In the genomic region with DNA sequence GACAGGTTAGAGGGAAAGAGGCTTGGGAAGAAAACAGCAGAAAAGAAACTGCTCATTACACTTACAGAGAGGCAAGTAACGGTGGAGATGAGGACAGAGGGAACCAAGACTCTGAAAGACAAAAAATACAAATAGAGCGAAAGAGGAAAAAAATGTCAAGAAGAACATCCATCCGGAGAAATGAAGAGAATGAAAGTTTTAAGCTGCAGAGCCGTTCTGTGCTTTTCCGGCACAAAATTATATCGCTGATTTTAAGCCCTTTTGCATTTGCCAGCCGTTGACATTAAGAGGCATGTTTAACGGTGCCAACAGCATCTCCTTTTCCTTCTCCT, we compare ENCODE assay signal across 8 cellular contexts. TPM values are rescaled to one million over a fixed set of nuclear protein-coding genes. Genes with fewer than 3 reads are reported as not detected.
DNase-seq lines count a peak whose midpoint lies in the region; ATAC-seq and TF ChIP-seq lines count a peak whose summit lies in the region.

No MANE protein-coding gene starts in this region.

- intact Hi-C loops in heart right ventricle (cut with DNase I) = no loop called here
- intact Hi-C loops in Right ventricle myocardium superior (cut with DNase I) = no loop called here

- no peaks in the 10 kb centered on the region for H3K9me3 Mint-ChIP-seq in central memory CD8-positive, alpha-beta T cell
- peaks cover 0 to 16% (median 5%) of the 10 kb centered on the region in 7 donors for H3K9me3 Mint-ChIP-seq in naive B cell

- peaks cover 1% of the 10 kb centered on the region for H3K36me3 Mint-ChIP-seq in central memory CD8-positive, alpha-beta T cell (ENCODE audit: insufficient read depth)
- peaks cover 0 to 20% of the 10 kb centered on the region in 2 donors for H3K36me3 Mint-ChIP-seq in naive B cell

- no peak for TF ChIP-seq CTCF in heart right ventricle (IDR thresholded peaks at IDR 0.05)

- peaks cover 30 to 100% (median 97%) of the 10 kb centered on the region in 7 donors for H3K27me3 ChIP-seq in heart right ventricle

- no peaks in the 10 kb centered on the region for H3K36me3 ChIP-seq in heart right ventricle
- H3K36me3 ChIP-seq in urinary bladder (ENCODE audit: insufficient read depth) = no peaks in the 10 kb centered on the region

- H3K4me1 ChIP-seq in heart right ventricle (peaks cover 6 to 65% (median 60%) of the 10 kb centered on the region in 9 donors), urinary bladder (ENCODE audit: insufficient read depth) (no peaks in the 10 kb centered on the region)

- H3K4me3 ChIP-seq in heart right ventricle (peak overlapping the region in 9 of 10 donors; percentile 22 to 50 (median 41)), urinary bladder (ENCODE audit: low read depth, low read length) (peak overlapping the region; percentile 27)

- peaks cover 60% of the 10 kb centered on the region for H3K27me3 Mint-ChIP-seq in central memory CD8-positive, alpha-beta T cell
- H3K27me3 Mint-ChIP-seq in naive B cell = peaks cover 59 to 92% (median 70%) of the 10 kb centered on the region in 3 donors

- no peak overlapping the region for H3K4me3 Mint-ChIP-seq in central memory CD8-positive, alpha-beta T cell
- peak overlapping the region in 7 of 8 donors; percentile 9 to 69 (median 60) for H3K4me3 Mint-ChIP-seq in naive B cell

- no peaks in the 10 kb centered on the region for H3K9me3 ChIP-seq in heart right ventricle

- DNase-seq in heart right ventricle = no peak
- no peak for DNase-seq in Right ventricle myocardium superior
- DNase-seq in central memory CD8-positive, alpha-beta T cell (ENCODE audit: low spot score in 2 of 2) = no peak
- no peak for DNase-seq in naive B cell
- DNase-seq in NCI-H1436 treated with DMSO at 0.1 percent for 48 hours (lab: John Stamatoyannopoulos, UW) = no peak
- no peak for DNase-seq in glomerular visceral epithelial cell (ENCODE audit: extremely low spot score)
- DNase-seq in A172 (ENCODE audit: low spot score) = no peak

- ATAC-seq in heart right ventricle (no peak), Right ventricle myocardium superior (ENCODE audit: poor library complexity) (no peak), naive B cell (ENCODE audit: low read depth in 2 of 2) (no peak)
- ATAC-seq in central memory CD8-positive, alpha-beta T cell (replicated peaks; ENCODE audit: extremely low read depth, poor library complexity, severe bottlenecking) = no peak

- H3K27ac Mint-ChIP-seq in central memory CD8-positive, alpha-beta T cell (ENCODE audit: low read depth) = peak overlapping the region; percentile 42
- peak overlapping the region in 4 of 6 donors; percentile 29 to 91 (median 54) for H3K27ac Mint-ChIP-seq in naive B cell

- 2 to 4% methylated on average over 8 of the region's 8 CpGs for WGBS in heart right ventricle, 2 donors
- WGBS in urinary bladder = 2% methylated on average over 8 of the region's 8 CpGs

- no peaks in the 10 kb centered on the region for H3K4me1 Mint-ChIP-seq in central memory CD8-positive, alpha-beta T cell
- peaks cover 13 to 26% (median 26%) of the 10 kb centered on the region in 3 donors for H3K4me1 Mint-ChIP-seq in naive B cell

- H3K27ac ChIP-seq in heart right ventricle = no peak overlapping the region
- no peak overlapping the region for H3K27ac ChIP-seq in urinary bladder (ENCODE audit: low read depth)

RNA-seq across cellular contexts. Expression of a gene that starts 0.2 kb away (rescaled TPM):
- total RNA-seq in heart right ventricle = under 1 TPM in 7 of 10 donors, not detected in 3; 0.04 to 0.20 (median 0.10) TPM
- under 1 TPM; 0.01 to 0.07 TPM for polyA plus RNA-seq in heart right ventricle
- total RNA-seq in Right ventricle myocardium superior = 0.08 TPM
- polyA plus RNA-seq in naive B cell (ENCODE audit: low read depth in 6 of 6) = not detected
- 18.5 TPM for total RNA-seq in urinary bladder
- polyA plus RNA-seq in urinary bladder = 4.0 TPM
- 14.1 and 18.9 TPM in 2 replicates for total RNA-seq in A172 (2014; rRNA removed; shearing (Covaris generic))

Comparison
In these comparisons a context has a peak if more than half of its experiments do, and no peak if none do; other contexts are left out.
1. RNA of a gene that starts 0.2 kb away (total RNA-seq): 14.1 to 18.9 TPM in A172 and 18.5 TPM in urinary bladder (single experiment); 0.04 to 0.20 TPM in heart right ventricle and 0.08 TPM in Right ventricle myocardium superior (single experiment); every median in the first group is over 10 times any median in the second.